ENCODE assay signal across 29 cellular contexts in the genomic region with DNA sequence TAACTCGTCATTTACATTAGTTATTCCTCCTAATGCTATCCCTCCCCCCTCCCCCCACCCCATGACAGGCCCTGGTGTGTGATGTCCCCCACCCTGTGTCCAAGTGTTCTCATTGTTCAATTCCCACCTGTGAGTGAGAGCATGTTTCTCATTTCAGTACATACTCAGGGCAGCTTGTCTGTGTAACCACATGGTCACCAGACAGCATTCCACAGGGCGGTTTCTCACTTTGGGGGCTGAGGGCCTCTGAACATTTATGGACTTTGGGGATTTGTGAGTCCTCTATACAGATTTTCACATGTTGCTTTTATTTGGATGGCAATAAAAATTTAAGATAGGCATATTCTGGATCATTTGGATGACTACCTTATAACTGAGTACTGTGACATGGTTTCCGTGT.
"Had no signal": no experiment of that assay in that cellular context is flagged by ENCODE, and none has a peak within 500 bp of the region (broad histone marks: within the 10 kb centered on the region; RNA-seq: fewer than 3 reads in every experiment).

No MANE protein-coding gene starts in this region.

- DNase-seq: heart right ventricle; kidney glomerular epithelial cell; left cardiac atrium; left lung; lower lobe of right lung; mammary epithelial cell; mesendoderm; midbrain; mucosa of descending colon; naive thymus-derived CD8-positive, alpha-beta T cell; nucleus accumbens; pancreas; posterior cingulate gyrus; right lobe of liver; stimulated activated CD4-positive, alpha-beta T cell treated with anti-CD3 and anti-CD28 coated beads, Interleukin-1b, Interleukin-23, amount 100 ng/mL, for 48 hours; stimulated activated CD4-positive, alpha-beta T cell treated with anti-CD3 and anti-CD28 coated beads, Interleukin-2, amount 100 ng/mL, for 48 hours; stimulated activated CD4-positive, alpha-beta T cell treated with anti-CD3 and anti-CD28 coated beads, Interleukin-4, amount 100 ng/mL, for 4 hours; stimulated activated CD8-positive, alpha-beta memory T cell treated with anti-CD3 and anti-CD28 coated beads, Interleukin-4, amount 100 ng/mL, for 48 hours; stimulated activated naive CD4-positive, alpha-beta T cell treated with Interleukin-2 at 50 U/mL for 16 hours; stimulated activated naive CD8-positive, alpha-beta T cell treated with anti-CD3 and anti-CD28 coated beads, Interleukin-15, amount 100 ng/mL, for 72 hours; substantia nigra; upper lobe of left lung had no signal

- H3K4me1 ChIP-seq: heart right ventricle, left lung, lower lobe of right lung, right atrium auricular region, right lobe of liver, tibial nerve had no signal

- H3K27me3 ChIP-seq: hepatocyte, left lung, pancreas, right atrium auricular region, right lobe of liver, tibial nerve, upper lobe of left lung had no signal

- H3K36me3 Mint-ChIP-seq: naive thymus-derived CD8-positive, alpha-beta T cell had no signal

- H3K4me3 Mint-ChIP-seq: naive thymus-derived CD8-positive, alpha-beta T cell; nephron; neural crest cell; stimulated activated memory B cell treated with anti-CD40 and anti-IgM and Interleukin-4, amounts not matched to agents 10 μg/mL and 1 μg/mL and 100 μg/mL, for 72 hours; stimulated activated naive CD8-positive, alpha-beta T cell treated with anti-CD3 and anti-CD28 coated beads, Interleukin-15, amount 100 ng/mL, for 72 hours had no signal

- H3K27ac Mint-ChIP-seq: naive thymus-derived CD8-positive, alpha-beta T cell; nephron; stimulated activated memory B cell treated with anti-CD40 and anti-IgM and Interleukin-4, amounts not matched to agents 10 μg/mL and 1 μg/mL and 100 μg/mL, for 72 hours had no signal

- H3K4me1 Mint-ChIP-seq: naive thymus-derived CD8-positive, alpha-beta T cell; neural crest cell; stimulated activated memory B cell treated with anti-CD40 and anti-IgM and Interleukin-4, amounts not matched to agents 10 μg/mL and 1 μg/mL and 100 μg/mL, for 72 hours; stimulated activated naive CD8-positive, alpha-beta T cell treated with anti-CD3 and anti-CD28 coated beads, Interleukin-15, amount 100 ng/mL, for 72 hours had no signal

- H3K36me3 ChIP-seq: heart right ventricle, left lung, lower lobe of right lung, pancreas, right atrium auricular region, right lobe of liver, tibial nerve, upper lobe of left lung had no signal

- H3K9me3 ChIP-seq: heart right ventricle, left lung, lower lobe of right lung, mucosa of descending colon, pancreas, right atrium auricular region, right lobe of liver, tibial nerve, upper lobe of left lung had no signal

- H3K9me3 Mint-ChIP-seq: naive thymus-derived CD8-positive, alpha-beta T cell; nephron; neural crest cell; stimulated activated memory B cell treated with anti-CD40 and anti-IgM and Interleukin-4, amounts not matched to agents 10 μg/mL and 1 μg/mL and 100 μg/mL, for 72 hours; stimulated activated naive CD8-positive, alpha-beta T cell treated with anti-CD3 and anti-CD28 coated beads, Interleukin-15, amount 100 ng/mL, for 72 hours had no signal

- H3K4me2 ChIP-seq: hepatocyte had no signal

- H3K27ac ChIP-seq: heart right ventricle, hepatocyte, left lung, lower lobe of right lung, pancreas, right atrium auricular region, right lobe of liver, skin epidermis, tibial nerve, upper lobe of left lung had no signal

- ATAC-seq: heart right ventricle; left cardiac atrium; left lung; lower lobe of right lung; mucosa of descending colon; naive thymus-derived CD8-positive, alpha-beta T cell; pancreas; right lobe of liver; stimulated activated memory B cell treated with anti-CD40 and anti-IgM and Interleukin-4, amounts not matched to agents 10 μg/mL and 1 μg/mL and 100 μg/mL, for 72 hours; stimulated activated naive CD8-positive, alpha-beta T cell treated with anti-CD3 and anti-CD28 coated beads, Interleukin-15, amount 100 ng/mL, for 72 hours had no signal

- H3K4me3 ChIP-seq: heart right ventricle, hepatocyte, left lung, lower lobe of right lung, mucosa of descending colon, pancreas, right atrium auricular region, right lobe of liver, skin epidermis, tibial nerve, upper lobe of left lung had no signal

- H2AFZ ChIP-seq: hepatocyte had no signal
